In the genomic region with DNA sequence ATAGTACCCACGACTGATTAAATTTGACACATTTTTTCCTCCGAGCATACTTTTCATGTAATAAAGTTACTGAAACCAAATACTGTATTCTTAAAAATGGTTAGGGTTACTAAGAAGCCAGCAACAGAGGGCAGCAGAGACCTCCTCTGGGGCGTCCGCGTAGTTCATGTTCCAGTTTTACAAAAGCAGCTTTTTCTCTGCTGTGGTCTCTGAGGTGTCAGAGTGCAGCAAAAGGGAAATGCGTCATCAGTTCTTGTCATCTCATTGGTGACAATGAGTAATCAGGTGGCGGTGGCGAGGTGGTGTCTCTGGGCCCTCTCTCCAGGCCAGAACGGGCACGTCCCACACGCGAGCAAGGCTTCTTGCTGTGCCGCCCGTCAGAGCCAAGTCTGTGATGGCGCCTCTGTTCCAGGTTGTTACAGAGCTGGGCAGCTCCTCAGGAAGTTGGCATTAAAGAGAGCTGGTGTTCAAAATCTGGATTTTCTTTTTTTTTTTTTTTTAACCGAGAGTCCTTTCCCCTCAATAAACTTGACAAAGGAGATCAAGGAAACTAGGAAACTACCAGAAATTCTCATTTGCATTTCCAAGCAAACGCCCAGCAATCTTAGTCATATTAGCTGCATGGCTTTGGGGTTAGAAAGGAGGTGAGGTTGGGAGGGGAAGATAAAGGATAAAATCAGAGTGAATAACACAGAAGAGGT, we compare ENCODE assay signal across 8 cellular contexts.
DNase-seq lines count a peak whose midpoint lies in the region; ATAC-seq, FAIRE-seq and TF ChIP-seq lines count a peak whose summit lies in the region.

No MANE protein-coding gene starts in this region.

- POLR2A ChIA-PET in HepG2 (lab: Yijun Ruan, JAX): interaction anchor here (0.5 to 1.9 kb wide), 18 partner anchors 9 to 464 kb away, joined by 3 to 21 read pairs (median 5); partner anchors contain the start of genes AOX1, CLK1, NIF3L1 and PPIL3

- DNase-seq in CD14-positive monocyte (ENCODE audit: low spot score) (peak; percentile 97), NCI-H69 (lab: John Stamatoyannopoulos, UW) (peak; percentile 80), dermis microvascular lymphatic vessel endothelial cell (ENCODE audit: low read depth in 2 of 2) (peak; percentile 93 to 96), HepG2 (ENCODE audit: low spot score) (peak; percentile 96)
- peak; percentile 69 to 94 for DNase-seq in activated CD4-positive, alpha-beta T cell treated with anti-CD3 and anti-CD28 coated beads, Interleukin-2, amount 50 U/mL, for 24 hours (ENCODE audit: low read depth in 1 of 2, low spot score in 1 of 2)
- DNase-seq in stimulated activated CD4-positive, alpha-beta T cell treated with anti-CD3 and anti-CD28 coated beads, Interleukin-2, amount 100 ng/mL, for 48 hours: peak; percentile 82 to 90

- peak overlapping the region; percentile 35 to 65 (median 50); a peak in 5 of 6 replicates for H3K4me3 ChIP-seq in HepG2 (replicated peaks in 1 of 3; ENCODE audit: insufficient read depth in 1 of 3, low read depth in 2 of 3, low read length in 3 of 3)

- H3K4me3 Mint-ChIP-seq in CD14-positive monocyte: peak overlapping the region; percentile 74 to 86

- H3K9me3 Mint-ChIP-seq in CD14-positive monocyte: peaks cover 0 to 6% (median under 1%) of the 10 kb centered on the region in 7 donors

- peak overlapping the region; percentile 41 for H3K27ac ChIP-seq in HepG2 (ENCODE audit: extremely low read length, insufficient read depth, low read length)

- peaks cover 0 to 3% (median 0%) of the 10 kb centered on the region in 3 donors for H3K27me3 Mint-ChIP-seq in CD14-positive monocyte (ENCODE audit: low read depth in 3 of 3)

- no peaks in the 10 kb centered on the region for H3K36me3 Mint-ChIP-seq in CD14-positive monocyte

- peaks cover 20% of the 10 kb centered on the region for H3K4me1 ChIP-seq in HepG2 (ENCODE audit: insufficient read depth, low read length)

- H3K79me2 ChIP-seq in HepG2 (ENCODE audit: insufficient read depth, low read length): no peaks in the 10 kb centered on the region

- TF ChIP-seq EP300 in HepG2 (IDR thresholded peaks at IDR 0.05; ENCODE audit: low read depth in 2 of 2, low read length in 2 of 2) (peak in 1 of 2 experiments; percentile 47; a peak in 1 of 4 replicates), HepG2 (CRISPR knock-in tag; IDR thresholded peaks at IDR 0.05; ENCODE audit: borderline replicate concordance) (0 out of 2 replicates have a peak, but pooled peaks have one; percentile 31)

- ATAC-seq in GM19351 (IDR thresholded peaks at IDR 0.05; ENCODE audit: unreplicated experiment) (peak; percentile 99), HG03520 (IDR thresholded peaks at IDR 0.05; ENCODE audit: unreplicated experiment) (peak; percentile 98), HepG2 (peak; percentile 94)

- peak; percentile 93 for TF ChIP-seq RAD21 in HepG2 (CRISPR knock-in tag; IDR thresholded peaks at IDR 0.05)

- peak; percentile 94 for FAIRE-seq in HepG2 (lab: Jason Lieb, UNC)

- TSS peak; percentile 98 for BruUV-seq in HepG2 (replicated peaks; lab: Mats Ljungman, UMichigan)

- H3K9ac ChIP-seq in HepG2 (ENCODE audit: insufficient read depth, low read depth, low read length): peak overlapping the region; percentile 48; the same call in 1 of the 2 replicates

- H3K27ac Mint-ChIP-seq in CD14-positive monocyte: peak overlapping the region; percentile 91 to 98 (median 96)

- H3K9me3 ChIP-seq in HepG2 (ENCODE audit: low read length): no peaks in the 10 kb centered on the region

- 7% methylated on average over 17 of the region's 17 CpGs for WGBS in HepG2 (ENCODE audit: low lambda C conversion rate)

- intact Hi-C loops in CD14-positive monocyte (cut with micrococcal nuclease) (loop anchor here (5.0 kb wide), 2 partner anchors 99 to 149 kb away; partner anchors contain the start of genes BZW1 (in 2 of the 2) and CLK1 (in 1 of the 2)), HepG2 (cut with micrococcal nuclease; ENCODE audit: unreplicated experiment) (loop anchor here (1.0 to 5.0 kb wide), 5 partner anchors 22 to 176 kb away; partner anchors contain the start of genes BZW1, NIF3L1 and PPIL3)

- peak overlapping the region; percentile 7 for H2AFZ ChIP-seq in HepG2 (ENCODE audit: low read length)

- peak; percentile 74 to 92 for TF ChIP-seq POLR2A in HepG2 (IDR thresholded peaks at IDR 0.05; ENCODE audit: insufficient read depth in 1 of 2, low read depth in 2 of 2, low read length in 2 of 2)

- no peaks in the 10 kb centered on the region for H3K36me3 ChIP-seq in HepG2 (replicated peaks in 1 of 2; ENCODE audit: control insufficient read depth in 1 of 2, insufficient read depth in 2 of 2, low read length in 2 of 2)

- H3K4me1 Mint-ChIP-seq in CD14-positive monocyte: peaks cover 9% of the 10 kb centered on the region

- H3K27me3 ChIP-seq in HepG2 (ENCODE audit: control insufficient read depth in 1 of 2, insufficient read depth in 2 of 2, low read length in 2 of 2): no peaks in the 10 kb centered on the region; a peak in 1 of 5 replicates

- H3K4me2 ChIP-seq in HepG2 (ENCODE audit: low read depth, low read length): peak overlapping the region; percentile 90

- CTCF ChIA-PET in HepG2 (lab: Yijun Ruan, JAX; ENCODE audit: low intra/inter-chr PET ratio, low total read pairs): interaction anchor here (1.0 to 1.9 kb wide), 3 partner anchors 23 to 188 kb away, joined by 4 to 27 read pairs (median 10); partner anchors contain the start of gene BZW1

- in situ Hi-C loops in HepG2 (cut with HindIII; ENCODE audit: extremely low pct_ligation_motif_present, low pct_unique_long_range_greater_than_20kb): loop anchor here (5.0 kb wide), 1 partner anchor 99 kb away; the partner anchor contains the start of gene BZW1

- H4K20me1 ChIP-seq in HepG2 (ENCODE audit: insufficient read depth, low read length): no peaks in the 10 kb centered on the region

- TF ChIP-seq CTCF in CD14-positive monocyte (IDR thresholded peaks at IDR 0.05) (peak; percentile 84), HepG2 (CRISPR knock-in tag; IDR thresholded peaks at IDR 0.05) (peak; percentile 94)

TF ChIP-seq in HepG2, 621 proteins besides CTCF, POLR2A, EP300 and RAD21 (continues in another document):
- TF ChIP-seq REXO4 (CRISPR knock-in tag; IDR thresholded peaks at IDR 0.05; ENCODE audit: borderline replicate concordance): no peak
- no peak; the same call in 1 of the 2 replicates for TF ChIP-seq CHD4 (IDR thresholded peaks at IDR 0.05; ENCODE audit: borderline replicate concordance, low read length)
- TF ChIP-seq, protein P1, sequence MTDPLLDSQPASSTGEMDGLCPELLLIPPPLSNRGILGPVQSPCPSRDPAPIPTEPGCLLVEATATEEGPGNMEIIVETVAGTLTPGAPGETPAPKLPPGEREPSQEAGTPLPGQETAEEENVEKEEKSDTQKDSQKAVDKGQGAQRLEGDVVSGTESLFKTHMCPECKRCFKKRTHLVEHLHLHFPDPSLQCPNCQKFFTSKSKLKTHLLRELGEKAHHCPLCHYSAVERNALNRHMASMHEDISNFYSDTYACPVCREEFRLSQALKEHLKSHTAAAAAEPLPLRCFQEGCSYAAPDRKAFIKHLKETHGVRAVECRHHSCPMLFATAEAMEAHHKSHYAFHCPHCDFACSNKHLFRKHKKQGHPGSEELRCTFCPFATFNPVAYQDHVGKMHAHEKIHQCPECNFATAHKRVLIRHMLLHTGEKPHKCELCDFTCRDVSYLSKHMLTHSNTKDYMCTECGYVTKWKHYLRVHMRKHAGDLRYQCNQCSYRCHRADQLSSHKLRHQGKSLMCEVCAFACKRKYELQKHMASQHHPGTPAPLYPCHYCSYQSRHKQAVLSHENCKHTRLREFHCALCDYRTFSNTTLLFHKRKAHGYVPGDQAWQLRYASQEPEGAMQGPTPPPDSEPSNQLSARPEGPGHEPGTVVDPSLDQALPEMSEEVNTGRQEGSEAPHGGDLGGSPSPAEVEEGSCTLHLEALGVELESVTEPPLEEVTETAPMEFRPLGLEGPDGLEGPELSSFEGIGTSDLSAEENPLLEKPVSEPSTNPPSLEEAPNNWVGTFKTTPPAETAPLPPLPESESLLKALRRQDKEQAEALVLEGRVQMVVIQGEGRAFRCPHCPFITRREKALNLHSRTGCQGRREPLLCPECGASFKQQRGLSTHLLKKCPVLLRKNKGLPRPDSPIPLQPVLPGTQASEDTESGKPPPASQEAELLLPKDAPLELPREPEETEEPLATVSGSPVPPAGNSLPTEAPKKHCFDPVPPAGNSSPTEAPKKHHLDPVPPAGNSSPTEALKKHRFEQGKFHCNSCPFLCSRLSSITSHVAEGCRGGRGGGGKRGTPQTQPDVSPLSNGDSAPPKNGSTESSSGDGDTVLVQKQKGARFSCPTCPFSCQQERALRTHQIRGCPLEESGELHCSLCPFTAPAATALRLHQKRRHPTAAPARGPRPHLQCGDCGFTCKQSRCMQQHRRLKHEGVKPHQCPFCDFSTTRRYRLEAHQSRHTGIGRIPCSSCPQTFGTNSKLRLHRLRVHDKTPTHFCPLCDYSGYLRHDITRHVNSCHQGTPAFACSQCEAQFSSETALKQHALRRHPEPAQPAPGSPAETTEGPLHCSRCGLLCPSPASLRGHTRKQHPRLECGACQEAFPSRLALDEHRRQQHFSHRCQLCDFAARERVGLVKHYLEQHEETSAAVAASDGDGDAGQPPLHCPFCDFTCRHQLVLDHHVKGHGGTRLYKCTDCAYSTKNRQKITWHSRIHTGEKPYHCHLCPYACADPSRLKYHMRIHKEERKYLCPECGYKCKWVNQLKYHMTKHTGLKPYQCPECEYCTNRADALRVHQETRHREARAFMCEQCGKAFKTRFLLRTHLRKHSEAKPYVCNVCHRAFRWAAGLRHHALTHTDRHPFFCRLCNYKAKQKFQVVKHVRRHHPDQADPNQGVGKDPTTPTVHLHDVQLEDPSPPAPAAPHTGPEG (CRISPR knock-in tag; IDR thresholded peaks at IDR 0.05): peak; percentile 66
- peak; percentile 83 for TF ChIP-seq NFKB2 (CRISPR knock-in tag; IDR thresholded peaks at IDR 0.05; ENCODE audit: borderline replicate concordance)
- TF ChIP-seq ZNF264 (CRISPR knock-in tag; IDR thresholded peaks at IDR 0.05): peak; percentile 73
- TF ChIP-seq ZNF17 (CRISPR knock-in tag; IDR thresholded peaks at IDR 0.05): no peak
- TF ChIP-seq ZBTB7B (CRISPR knock-in tag; IDR thresholded peaks at IDR 0.05): 0 out of 2 replicates have a peak, but pooled peaks have one; percentile 38
- TF ChIP-seq FOXK1 (CRISPR knock-in tag; IDR thresholded peaks at IDR 0.05; ENCODE audit: borderline replicate concordance, low read depth): peak; percentile 60; the same call in 1 of the 2 replicates
- no peak for TF ChIP-seq MZF1 (CRISPR knock-in tag; IDR thresholded peaks at IDR 0.05; ENCODE audit: borderline replicate concordance)
- TF ChIP-seq ZNF563 (CRISPR knock-in tag; IDR thresholded peaks at IDR 0.05): no peak
- TF ChIP-seq RCOR2 (CRISPR knock-in tag; IDR thresholded peaks at IDR 0.05): peak; percentile 82
- peak; percentile 44; the same call in 1 of the 2 replicates for TF ChIP-seq KDM5A (IDR thresholded peaks at IDR 0.05; ENCODE audit: borderline replicate concordance, low read length)

Comparison
In these comparisons a context has a peak if more than half of its experiments do, and no peak if none do; other contexts are left out.
1. Peak in every context shown above with its lines: DNase-seq, ATAC-seq, H3K4me3 ChIP-seq and H3K27ac ChIP-seq.